9 cellular contexts compared by ENCODE assay signal in the genomic region with DNA sequence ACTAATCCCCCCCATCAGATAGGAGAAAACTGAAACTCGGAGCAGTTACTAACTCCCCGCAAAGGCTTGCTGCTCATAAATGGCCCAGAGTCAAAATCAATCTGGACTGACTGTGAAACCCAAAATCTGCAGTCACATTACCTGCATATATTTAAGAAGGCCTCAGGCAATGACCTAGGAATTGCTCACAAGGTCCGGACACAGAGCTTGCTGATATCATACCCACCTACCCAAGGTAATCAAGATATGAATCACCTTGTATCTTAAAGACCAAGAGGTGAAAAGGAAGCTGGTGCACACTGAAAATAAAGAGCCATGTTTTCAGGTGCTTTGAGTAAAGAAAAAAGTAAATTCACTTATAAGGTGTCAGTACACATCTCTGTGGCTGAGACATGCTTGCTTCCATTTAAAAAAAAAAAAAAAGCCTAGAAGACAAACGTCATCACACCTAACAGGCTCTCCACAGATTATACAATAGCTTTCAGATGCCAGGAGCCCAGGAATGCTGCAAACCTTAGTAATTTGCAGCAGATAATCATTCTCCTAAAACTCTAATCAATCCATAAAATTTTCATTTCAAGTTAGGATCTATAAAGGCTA.
DNase-seq lines count a peak whose midpoint lies in the region; ATAC-seq lines count a peak whose summit lies in the region.
"Had no signal": no experiment of that assay in that cellular context is flagged by ENCODE, and none has a peak within 500 bp of the region (broad histone marks: within the 10 kb centered on the region; RNA-seq: fewer than 3 reads in every experiment).

No MANE protein-coding gene starts in this region.

- H3K79me2 ChIP-seq in Karpas-422 (ENCODE audit: low read length): peaks cover 100% of the 10 kb centered on the region

- H3K36me3 ChIP-seq in Karpas-422 (ENCODE audit: insufficient read depth, low read length): no peaks in the 10 kb centered on the region

- H3K4me2 ChIP-seq in Karpas-422 (ENCODE audit: low read depth, low read length, poor library complexity, severe bottlenecking): peak overlapping the region; percentile 74

- no peaks in the 10 kb centered on the region for H3K9me3 ChIP-seq in Karpas-422 (ENCODE audit: low read length)

- H4K20me1 ChIP-seq in Karpas-422 (ENCODE audit: insufficient read depth, low read depth, low read length): no peaks in the 10 kb centered on the region

- H2AFZ ChIP-seq in Karpas-422 (ENCODE audit: low read length): no peak overlapping the region

- H3K4me1 Mint-ChIP-seq in immature natural killer cell: peaks cover 55 to 74% of the 10 kb centered on the region in 2 donors

- H3K4me1 ChIP-seq in Karpas-422 (ENCODE audit: low read length): peaks cover 92% of the 10 kb centered on the region

- H3K9me3 Mint-ChIP-seq in immature natural killer cell: no peaks in the 10 kb centered on the region

- H3K9me2 ChIP-seq in Karpas-422 (replicated peaks; ENCODE audit: insufficient read depth, low read length): no peaks in the 10 kb centered on the region

- H3K27ac Mint-ChIP-seq in immature natural killer cell: peak overlapping the region; percentile 91 to 96 (median 94)

- DNase-seq in Karpas-422 (peak; percentile 79), immature natural killer cell (peak; percentile 49 to 62 (median 53)), NCI-H1105 treated with DMSO at 0.1 percent for 48 hours (lab: John Stamatoyannopoulos, UW) (no peak), middle frontal gyrus (ENCODE audit: extremely low spot score, low spot score) (no peak), amniotic stem cell (lab: John Stamatoyannopoulos, UW) (no peak), GDM1 (lab: John Stamatoyannopoulos, UW) (no peak)
- DNase-seq: dorsolateral prefrontal cortex had no signal

- H3K4me3 ChIP-seq in Karpas-422 (ENCODE audit: low read length): peak overlapping the region; percentile 56
- H3K4me3 ChIP-seq: dorsolateral prefrontal cortex had no signal

- peak; percentile 15 for ATAC-seq in GM18499 (IDR thresholded peaks at IDR 0.05; ENCODE audit: insufficient read depth, unreplicated experiment)
- ATAC-seq in GM21529 (IDR thresholded peaks at IDR 0.05; ENCODE audit: unreplicated experiment): peak; percentile 40

- H3K36me3 Mint-ChIP-seq in immature natural killer cell: peaks cover 0 to 8% (median 0%) of the 10 kb centered on the region in 3 donors

- peak overlapping the region; percentile 90 for H3K27ac ChIP-seq in Karpas-422 (ENCODE audit: low read length)

- peak overlapping the region; percentile 30 to 71 (median 69) for H3K4me3 Mint-ChIP-seq in immature natural killer cell

- no peaks in the 10 kb centered on the region for H3K27me3 ChIP-seq in Karpas-422 (ENCODE audit: low read length)
- H3K27me3 ChIP-seq: dorsolateral prefrontal cortex had no signal

- H3K9ac ChIP-seq in Karpas-422 (ENCODE audit: low read length): peak overlapping the region; percentile 52

- peaks cover 0 to 8% (median 7%) of the 10 kb centered on the region in 3 donors for H3K27me3 Mint-ChIP-seq in immature natural killer cell (ENCODE audit: low read depth in 3 of 3)

Comparison
In these comparisons a context has a peak if more than half of its experiments do, and no peak if none do; other contexts are left out.
1. DNase-seq: peak in Karpas-422 (single experiment) and immature natural killer cell (3 of 3); none in NCI-H1105 treated with DMSO at 0.1 percent for 48 hours (single experiment), middle frontal gyrus (single experiment), amniotic stem cell (single experiment) and GDM1 (single experiment).